9 cellular contexts compared by ENCODE assay signal in the genomic region with DNA sequence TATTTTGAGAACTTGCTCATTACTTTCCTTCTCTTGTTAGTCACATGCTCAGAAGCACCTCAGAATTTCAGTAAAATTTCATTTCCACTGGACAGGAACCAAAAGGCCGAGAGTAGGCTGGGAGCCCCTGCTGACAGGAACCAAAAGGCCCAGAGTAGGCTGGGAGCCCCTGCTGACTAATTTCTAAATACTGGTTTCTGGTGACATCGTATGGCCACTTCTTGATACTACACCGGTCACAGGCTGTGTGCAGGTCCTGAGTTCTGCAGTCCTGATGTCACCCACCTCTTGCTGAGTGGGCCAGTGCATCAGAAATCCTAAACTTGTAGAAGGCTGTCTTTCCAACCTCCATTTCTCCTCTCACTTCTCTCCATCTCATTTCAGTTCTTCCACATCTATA. TPM values are rescaled to one million over a fixed set of nuclear protein-coding genes. Genes with fewer than 3 reads are reported as not detected.
A peak's percentile ranks its signal among the peaks of the same experiment; 100 is the strongest.
DNase-seq lines count a peak whose midpoint lies in the region; ATAC-seq, FAIRE-seq and TF ChIP-seq lines count a peak whose summit lies in the region.
"Had no signal": no experiment of that assay in that cellular context is flagged by ENCODE, and none has a peak within 500 bp of the region (broad histone marks: within the 10 kb centered on the region; RNA-seq: fewer than 3 reads in every experiment).

No MANE protein-coding gene starts in this region.

- H3K4ac ChIP-seq in H1 (replicated peaks; ENCODE audit: insufficient read length, low read depth, low read length) = no peak overlapping the region

- peaks cover 3% of the 10 kb centered on the region; the same call in 1 of the 2 replicates for H3K27me3 ChIP-seq in Panc1 (ENCODE audit: control insufficient read depth, insufficient read depth, low read length)
- peaks cover 10 to 27% (median 18%) of the 10 kb centered on the region in 4 experiments for H3K27me3 ChIP-seq in H1 (replicated peaks in 1 of 4; ENCODE audit: control insufficient read depth in 3 of 4, extremely low read depth in 1 of 4, insufficient read depth in 3 of 4, low read length in 3 of 4)

- H2BK20ac ChIP-seq in H1 (ENCODE audit: low read length) = no peak overlapping the region

- no peaks in the 10 kb centered on the region for H3K79me2 ChIP-seq in H1 (ENCODE audit: control insufficient read depth in 1 of 2, insufficient read depth in 2 of 2, low read length in 2 of 2)

- no peak overlapping the region for H3K27ac Mint-ChIP-seq in activated CD4-positive, alpha-beta T cell treated with anti-CD3 and anti-CD28 coated beads, Interleukin-2, amount 10 ng/mL, durations not matched to agents 7 days and 5 days
- H3K27ac Mint-ChIP-seq in natural killer cell treated with Interleukin-12 subunit alpha and Interleukin-12 subunit beta and Interleukin-15 and Interleukin-18, amount 100 ng/mL, for 72 hours = no peak overlapping the region

- in situ Hi-C loops in Panc1 (cut with HindIII; ENCODE audit: low pct_unique_long_range_greater_than_20kb, low sequenced_read_pairs) = no loop called here

- no peaks in the 10 kb centered on the region for H3K23me2 ChIP-seq in H1 (ENCODE audit: low read depth, low read length)

- no peak overlapping the region for H3K9ac ChIP-seq in H1 (replicated peaks in 1 of 4; ENCODE audit: extremely low read depth in 1 of 4, low read depth in 3 of 4, low read length in 3 of 4)

- POLR2A ChIA-PET in activated CD4-positive, alpha-beta T cell treated with anti-CD3 and anti-CD28 coated beads, Interleukin-2, amount 10 ng/mL, durations not matched to agents 7 days and 5 days (lab: Charles Lee) = no interaction called here
- POLR2A ChIA-PET in Panc1 (lab: Charles Lee) (no interaction called here), H1 (lab: Charles Lee; ENCODE audit: partially characterized antibody) (no interaction called here)

- FAIRE-seq in H1 (lab: Jason Lieb, UNC) = peak; percentile 78
- FAIRE-seq: endometrium had no signal

- H3K14ac ChIP-seq in H1 (ENCODE audit: insufficient read length) = no peak overlapping the region

- peaks cover 32% of the 10 kb centered on the region for H3K27me3 Mint-ChIP-seq in activated CD4-positive, alpha-beta T cell treated with anti-CD3 and anti-CD28 coated beads, Interleukin-2, amount 10 ng/mL, durations not matched to agents 7 days and 5 days
- peaks cover 26 to 30% of the 10 kb centered on the region in 2 donors for H3K27me3 Mint-ChIP-seq in natural killer cell treated with Interleukin-12 subunit alpha and Interleukin-12 subunit beta and Interleukin-15 and Interleukin-18, amount 100 ng/mL, for 72 hours

- 14% methylated on average over 3 of the region's 3 CpGs; no CpG with 5 or more reads in 1 of the 2 experiments for WGBS in H1 (ENCODE audit: extremely low coverage in 1 of 2, insufficient coverage in 1 of 2, insufficient read length in 1 of 2, insufficient replicate concordance in 2 of 2, low coverage in 1 of 2, low lambda C conversion rate in 2 of 2, missing lambda C conversion rate in 1 of 2), 2 experiments

- H3K4me1 ChIP-seq in Panc1 (ENCODE audit: control insufficient read depth, insufficient read depth, low read length) (no peaks in the 10 kb centered on the region), H1 (replicated peaks in 1 of 4; ENCODE audit: control insufficient read depth in 3 of 4, insufficient read depth in 4 of 4, low read length in 3 of 4) (peaks cover 0 to 2% (median 0%) of the 10 kb centered on the region in 4 experiments; a peak in 1 of 7 replicates)

- H2BK12ac ChIP-seq in H1 (ENCODE audit: low read depth, low read length) = no peak overlapping the region

- H2BK120ac ChIP-seq in H1 (replicated peaks; ENCODE audit: low read depth, low read length) = no peak overlapping the region

- H3K4me2 ChIP-seq in H1 (ENCODE audit: insufficient read depth in 1 of 2, low read depth in 2 of 2, low read length in 2 of 2) = no peak overlapping the region

- no peaks in the 10 kb centered on the region for H3K4me1 Mint-ChIP-seq in activated CD4-positive, alpha-beta T cell treated with anti-CD3 and anti-CD28 coated beads, Interleukin-2, amount 10 ng/mL, durations not matched to agents 7 days and 5 days
- no peaks in the 10 kb centered on the region for H3K4me1 Mint-ChIP-seq in natural killer cell treated with Interleukin-12 subunit alpha and Interleukin-12 subunit beta and Interleukin-15 and Interleukin-18, amount 100 ng/mL, for 72 hours (ENCODE audit: low read depth in 2 of 2)

- no peak for TF ChIP-seq POLR2A in H1 (IDR thresholded peaks at IDR 0.05; ENCODE audit: control extremely low read depth in 1 of 2, low read depth in 2 of 2, low read length in 2 of 2)

- no peak overlapping the region for H2AK5ac ChIP-seq in H1 (ENCODE audit: low read depth, low read length)

- no peak overlapping the region for H3K4me3 ChIP-seq in Panc1 (ENCODE audit: low read depth in 2 of 2, low read length in 2 of 2)
- H3K4me3 ChIP-seq in H1 (ENCODE audit: extremely low read depth in 1 of 4, insufficient read depth in 2 of 4, low read depth in 3 of 4, low read length in 4 of 4) = no peak overlapping the region

- H4K91ac ChIP-seq in H1 (replicated peaks; ENCODE audit: insufficient read length, low read length) = no peak overlapping the region

- H4K8ac ChIP-seq in H1 (ENCODE audit: extremely low read depth, insufficient read depth, low read length) = no peak overlapping the region

- DNase-seq in activated CD4-positive, alpha-beta T cell treated with anti-CD3 and anti-CD28 coated beads, Interleukin-2, amount 10 ng/mL, durations not matched to agents 7 days and 5 days = peak; percentile 24
- DNase-seq in activated CD4-positive, alpha-beta T cell treated with anti-CD3 and anti-CD28 coated beads for 1 hour = no peak
- DNase-seq in HS-27A (ENCODE audit: low read depth) = peak; percentile 53
- DNase-seq in Panc1 (ENCODE audit: low read depth, low spot score) = no peak
- peak in 1 of 2 experiments; percentile 67 for DNase-seq in H1 (ENCODE audit: low read depth in 1 of 2, low spot score in 2 of 2)
- DNase-seq in natural killer cell treated with Interleukin-12 subunit alpha and Interleukin-12 subunit beta and Interleukin-15 and Interleukin-18, amount 100 ng/mL, for 72 hours (ENCODE audit: low spot score) = no peak
- DNase-seq in activated gamma-delta T cell treated with Interleukin-2 at 50 U/mL for 16 hours = no peak

- peak; percentile 94 to 95 for TF ChIP-seq RAD21 in H1 (IDR thresholded peaks at IDR 0.05 in 1 of 2, conservative IDR thresholded peaks at IDR 0.05 in 1 of 2; ENCODE audit: low read depth in 2 of 2, low read length in 2 of 2)

- no peak overlapping the region for H3K56ac ChIP-seq in H1 (replicated peaks; ENCODE audit: insufficient read length, low read depth, low read length)

- H3K27ac ChIP-seq in Panc1 (ENCODE audit: low read length) (no peak overlapping the region), H1 (ENCODE audit: low read depth, low read length) (no peak overlapping the region)

- no peaks in the 10 kb centered on the region for H3K36me3 Mint-ChIP-seq in activated CD4-positive, alpha-beta T cell treated with anti-CD3 and anti-CD28 coated beads, Interleukin-2, amount 10 ng/mL, durations not matched to agents 7 days and 5 days (ENCODE audit: low read depth)
- no peaks in the 10 kb centered on the region for H3K36me3 Mint-ChIP-seq in natural killer cell treated with Interleukin-12 subunit alpha and Interleukin-12 subunit beta and Interleukin-15 and Interleukin-18, amount 100 ng/mL, for 72 hours

- H4K5ac ChIP-seq in H1 (ENCODE audit: insufficient read length, low read depth, low read length) = no peak overlapping the region

- H3K79me1 ChIP-seq in H1 (ENCODE audit: low read depth, low read length) = no peaks in the 10 kb centered on the region

- H2BK5ac ChIP-seq in H1 (ENCODE audit: low read depth, low read length) = no peak overlapping the region

- TF ChIP-seq CTCF in Panc1 (IDR thresholded peaks at IDR 0.05) (peak; percentile 77), H1 (IDR thresholded peaks at IDR 0.05; ENCODE audit: control extremely low read depth in 1 of 3, insufficient read depth in 1 of 3, low read depth in 1 of 3, low read length in 3 of 3) (peak; percentile 63 to 82 (median 81))

- CTCF ChIA-PET in activated CD4-positive, alpha-beta T cell treated with anti-CD3 and anti-CD28 coated beads, Interleukin-2, amount 10 ng/mL, durations not matched to agents 7 days and 5 days (lab: Charles Lee) = no interaction called here
- CTCF ChIA-PET in Panc1 (lab: Charles Lee) (no interaction called here), H1 (lab: Charles Lee; ENCODE audit: partially characterized antibody) (interaction anchor here (0.6 to 1.6 kb wide), 12 partner anchors 8 to 811 kb away, joined by 3 to 5 read pairs (median 3); no protein-coding TSS in a partner anchor)

- intact Hi-C loops in Panc1 (cut with micrococcal nuclease; ENCODE audit: unreplicated experiment) = loop anchor here (1.0 to 5.0 kb wide), 2 partner anchors 643 to 833 kb away; no protein-coding TSS in a partner anchor

- H3K36me3 ChIP-seq in Panc1 (ENCODE audit: control insufficient read depth, insufficient read depth, low read length) = no peaks in the 10 kb centered on the region
- no peaks in the 10 kb centered on the region for H3K36me3 ChIP-seq in H1 (ENCODE audit: control insufficient read depth in 2 of 4, insufficient read depth in 4 of 4, low read length in 3 of 4)

- TF ChIP-seq EP300 in H1 (IDR thresholded peaks at IDR 0.05; ENCODE audit: borderline replicate concordance in 1 of 2, low read depth in 2 of 2, low read length in 2 of 2) = no peak

- ATAC-seq in GM21723 (IDR thresholded peaks at IDR 0.05; ENCODE audit: unreplicated experiment) (peak; percentile 90), Panc1 (peak; percentile 95)
- peak; percentile 71 to 77 for ATAC-seq in natural killer cell treated with Interleukin-12 subunit alpha and Interleukin-12 subunit beta and Interleukin-15 and Interleukin-18, amount 100 ng/mL, for 72 hours

- no peak overlapping the region for H3K4me3 Mint-ChIP-seq in activated CD4-positive, alpha-beta T cell treated with anti-CD3 and anti-CD28 coated beads, Interleukin-2, amount 10 ng/mL, durations not matched to agents 7 days and 5 days
- H3K4me3 Mint-ChIP-seq in natural killer cell treated with Interleukin-12 subunit alpha and Interleukin-12 subunit beta and Interleukin-15 and Interleukin-18, amount 100 ng/mL, for 72 hours = no peak overlapping the region

- H3K23ac ChIP-seq in H1 (ENCODE audit: insufficient read length) = no peak overlapping the region

- H3K9me3 Mint-ChIP-seq in activated CD4-positive, alpha-beta T cell treated with anti-CD3 and anti-CD28 coated beads, Interleukin-2, amount 10 ng/mL, durations not matched to agents 7 days and 5 days = no peaks in the 10 kb centered on the region
- no peaks in the 10 kb centered on the region for H3K9me3 Mint-ChIP-seq in natural killer cell treated with Interleukin-12 subunit alpha and Interleukin-12 subunit beta and Interleukin-15 and Interleukin-18, amount 100 ng/mL, for 72 hours

- no peaks in the 10 kb centered on the region for H4K20me1 ChIP-seq in H1 (replicated peaks in 1 of 2; ENCODE audit: control insufficient read depth in 1 of 2, insufficient read depth in 2 of 2, low read length in 2 of 2)

- no peak overlapping the region for H2BK15ac ChIP-seq in H1 (ENCODE audit: low read length)

- H2AFZ ChIP-seq in H1 (ENCODE audit: low read length) = no peak overlapping the region

- H3K18ac ChIP-seq in H1 (ENCODE audit: extremely low read depth, low read length) = no peak overlapping the region

- no TSS peak for BruUV-seq in Panc1 (replicated peaks; lab: Mats Ljungman, UMichigan)

- H3K9me3 ChIP-seq in Panc1 (ENCODE audit: control insufficient read depth, insufficient read depth, low read depth, low read length) (no peaks in the 10 kb centered on the region), H1 (ENCODE audit: insufficient read depth in 2 of 2, low read depth in 1 of 2, low read length in 1 of 2) (no peaks in the 10 kb centered on the region)

RNA-seq across cellular contexts. Expression of a gene that starts 17.7 kb away (rescaled TPM):
- not detected for total RNA-seq in activated CD4-positive, alpha-beta T cell treated with anti-CD3 and anti-CD28 coated beads, Interleukin-2, amount 10 ng/mL, durations not matched to agents 7 days and 5 days
- total RNA-seq in Panc1 (2021; ENCODE audit: unreplicated experiment) = 0.26 TPM
- 0.41 TPM for polyA plus RNA-seq in Panc1 (2012; ENCODE audit: insufficient read length)
- not detected in 2 replicates for total RNA-seq in H1 (2021; fragmentation: NEBNext Ultra II Directional; extraction: Animal tissue kit (Norgen Biotek cat#: 25700))
- not detected in 2 replicates for polyA plus RNA-seq in H1 (2011; rRNA removed)
- polyA plus RNA-seq in H1 (2011; cell fraction: cytosol; rRNA removed) = not detected
- not detected for polyA plus RNA-seq in H1 (2011; cell fraction: nucleus; rRNA removed)
- 0.48 TPM in 1 of 4 replicates, not detected in the others for polyA plus RNA-seq in H1 (2012, experiment 1 of 2)
- polyA plus RNA-seq in H1 (2012, experiment 2 of 2) = not detected
- not detected for polyA plus RNA-seq in H1 (2013, experiment 1 of 2)
- 0.04 TPM for polyA plus RNA-seq in H1 (2013, experiment 2 of 2)
- not detected in 2 replicates for polyA minus RNA-seq in H1 (2011; rRNA and poly(A)+ RNA removed)
- not detected for polyA minus RNA-seq in H1 (2011; cell fraction: cytosol; rRNA and poly(A)+ RNA removed)
- polyA minus RNA-seq in H1 (2011; cell fraction: nucleus; rRNA and poly(A)+ RNA removed) = not detected
- total RNA-seq in natural killer cell treated with Interleukin-12 subunit alpha and Interleukin-12 subunit beta and Interleukin-15 and Interleukin-18, amount 100 ng/mL, for 72 hours = not detected

Comparison
In these comparisons a context has a peak if more than half of its experiments do, and no peak if none do; other contexts are left out.
1. DNase-seq: peak in activated CD4-positive, alpha-beta T cell treated with anti-CD3 and anti-CD28 coated beads, Interleukin-2, amount 10 ng/mL, durations not matched to agents 7 days and 5 days (single experiment) and HS-27A (single experiment); none in activated CD4-positive, alpha-beta T cell treated with anti-CD3 and anti-CD28 coated beads for 1 hour (single experiment), Panc1 (single experiment), natural killer cell treated with Interleukin-12 subunit alpha and Interleukin-12 subunit beta and Interleukin-15 and Interleukin-18, amount 100 ng/mL, for 72 hours (single experiment) and activated gamma-delta T cell treated with Interleukin-2 at 50 U/mL for 16 hours (single experiment).
2. Peak in every context shown above with its lines, with median percentiles within 50 percentile points of each other: ATAC-seq.